11 cellular contexts compared by ENCODE assay signal in genomic region chr10:110820321-110820814, GRCh38. TPM values are rescaled to one million over a fixed set of nuclear protein-coding genes. Genes with fewer than 3 reads are reported as not detected.
DNase-seq lines count a peak whose midpoint lies in the region; ATAC-seq and TF ChIP-seq lines count a peak whose summit lies in the region.
"Had no signal": no experiment of that assay in that cellular context is flagged by ENCODE, and none has a peak within 500 bp of the region (broad histone marks: within the 10 kb centered on the region; RNA-seq: fewer than 3 reads in every experiment).

No MANE protein-coding gene starts in this region.

- H3K4me3 ChIP-seq in BLaER1 treated with 17β-estradiol and CSF1 and Interleukin-3, amounts not matched to agents 10 nM and 100 nM, result no peak overlapping the region
- H3K4me3 ChIP-seq in hepatocyte (no peak overlapping the region), rectal smooth muscle tissue (ENCODE audit: low read length) (no peak overlapping the region)

- no peaks in the 10 kb centered on the region for H3K9me2 ChIP-seq in hepatocyte (replicated peaks; ENCODE audit: insufficient read depth)

- peaks cover 39 to 82% (median 75%) of the 10 kb centered on the region in 10 experiments for H3K4me1 ChIP-seq in BLaER1 treated with 17β-estradiol and CSF1 and Interleukin-3, amounts not matched to agents 10 nM and 100 nM
- H3K4me1 ChIP-seq in hepatocyte (ENCODE audit: insufficient read depth), result peaks cover 70% of the 10 kb centered on the region
- peaks cover 60% of the 10 kb centered on the region for H3K4me1 ChIP-seq in rectal smooth muscle tissue (ENCODE audit: control insufficient read depth, insufficient read depth, low read length)

- WGBS in hepatocyte (ENCODE audit: low lambda C conversion rate, missing lambda C conversion rate), result 62% methylated on average over 8 of the region's 8 CpGs

- H3K9ac ChIP-seq in BLaER1 treated with 17β-estradiol and CSF1 and Interleukin-3, amounts not matched to agents 10 nM and 100 nM, result peak overlapping the region in 5 of 11 experiments; percentile 12 to 50 (median 19); a peak in 5 of 22 replicates
- H3K9ac ChIP-seq in rectal smooth muscle tissue (ENCODE audit: low read length), result no peak overlapping the region

- H4K20me1 ChIP-seq in BLaER1 treated with 17β-estradiol and CSF1 and Interleukin-3, amounts not matched to agents 10 nM and 100 nM, result no peaks in the 10 kb centered on the region
- H4K20me1 ChIP-seq in hepatocyte (ENCODE audit: insufficient read depth, poor library complexity, severe bottlenecking), result no peaks in the 10 kb centered on the region

- no peak overlapping the region for H2AFZ ChIP-seq in hepatocyte

- peak in 13 of 61 donors; percentile 5 to 95 (median 21) for DNase-seq in caudate nucleus (lab: John Stamatoyannopoulos, UW)
- DNase-seq in hepatocyte (ENCODE audit: low spot score), result peak; percentile 44
- no peak for DNase-seq in cortex of kidney (lab: John Stamatoyannopoulos, UW)
- DNase-seq in NCI-H2107 (lab: John Stamatoyannopoulos, UW), result no peak
- DNase-seq: CD4-positive, CD25-positive, alpha-beta regulatory T cell; NCI-H524 had no signal

- peak overlapping the region; percentile 4 to 88 (median 73); a peak in 18 of 22 replicates for H3K4me2 ChIP-seq in BLaER1 treated with 17β-estradiol and CSF1 and Interleukin-3, amounts not matched to agents 10 nM and 100 nM
- H3K4me2 ChIP-seq in hepatocyte, result no peak overlapping the region

- no peak for TF ChIP-seq CTCF in hepatocyte (IDR thresholded peaks at IDR 0.05; ENCODE audit: poor library complexity)

- H3K27ac ChIP-seq in BLaER1 treated with 17β-estradiol and CSF1 and Interleukin-3, amounts not matched to agents 10 nM and 100 nM, result peak overlapping the region in 7 of 11 experiments; percentile 7 to 50 (median 22); a peak in 9 of 22 replicates
- peak overlapping the region; percentile 60 for H3K27ac ChIP-seq in caudate nucleus (ENCODE audit: low read depth, low read length)
- peak overlapping the region; percentile 84 for H3K27ac ChIP-seq in hepatocyte
- peak overlapping the region; percentile 81 for H3K27ac ChIP-seq in rectal smooth muscle tissue (ENCODE audit: low read depth, low read length)
- H3K27ac ChIP-seq: epithelial cell of prostate had no signal

- no peaks in the 10 kb centered on the region for H3K27me3 ChIP-seq in BLaER1 treated with 17β-estradiol and CSF1 and Interleukin-3, amounts not matched to agents 10 nM and 100 nM
- H3K27me3 ChIP-seq in hepatocyte (no peaks in the 10 kb centered on the region), rectal smooth muscle tissue (ENCODE audit: control insufficient read depth, insufficient read depth, low read length) (no peaks in the 10 kb centered on the region)

- ATAC-seq in GM18502 (IDR thresholded peaks at IDR 0.05; ENCODE audit: poor library complexity, unreplicated experiment) (no peak), HG03095 (IDR thresholded peaks at IDR 0.05; ENCODE audit: unreplicated experiment) (no peak)

- H3K79me2 ChIP-seq in hepatocyte, result no peaks in the 10 kb centered on the region

- H3K9me3 ChIP-seq in BLaER1 treated with 17β-estradiol and CSF1 and Interleukin-3, amounts not matched to agents 10 nM and 100 nM (replicated peaks in 1 of 11), result no peaks in the 10 kb centered on the region
- H3K9me3 ChIP-seq in hepatocyte (ENCODE audit: low read depth), result no peaks in the 10 kb centered on the region

- H3K36me3 ChIP-seq in BLaER1 treated with 17β-estradiol and CSF1 and Interleukin-3, amounts not matched to agents 10 nM and 100 nM, result no peaks in the 10 kb centered on the region
- H3K36me3 ChIP-seq in hepatocyte (replicated peaks; ENCODE audit: insufficient read depth, low read depth), result no peaks in the 10 kb centered on the region
- H3K36me3 ChIP-seq in rectal smooth muscle tissue (ENCODE audit: control insufficient read depth, insufficient read depth, low read length), result no peaks in the 10 kb centered on the region

RNA-seq across cellular contexts. Expression of gene PDCD4, which starts 51.4 kb away (rescaled TPM):
- 246 and 315 TPM in 2 replicates for total RNA-seq in hepatocyte
- polyA plus RNA-seq in hepatocyte, result 791 and 862 TPM in 2 replicates

Comparison
In these comparisons a context has a peak if more than half of its experiments do, and no peak if none do; other contexts are left out.
1. H3K27ac ChIP-seq: peak in every context shown above with its lines; median percentile 84 in hepatocyte; 81 in rectal smooth muscle tissue; 60 in caudate nucleus; 22 in BLaER1 treated with 17β-estradiol and CSF1 and Interleukin-3, amounts not matched to agents 10 nM and 100 nM.